13 cellular contexts compared by ENCODE assay signal in genomic region chr22:17945851-17946690, GRCh38.
A peak's percentile ranks its signal among the peaks of the same experiment; 100 is the strongest.
DNase-seq lines count a peak whose midpoint lies in the region; ATAC-seq, FAIRE-seq and TF ChIP-seq lines count a peak whose summit lies in the region.
"Had no signal": no experiment of that assay in that cellular context is flagged by ENCODE, and none has a peak within 500 bp of the region (broad histone marks: within the 10 kb centered on the region; RNA-seq: fewer than 3 reads in every experiment).

No MANE protein-coding gene starts in this region.

- no peaks in the 10 kb centered on the region for H3F3A ChIP-seq in DOHH2 (ENCODE audit: control insufficient read depth, insufficient read depth)

- H3K4me3 ChIP-seq in DOHH2 (ENCODE audit: low read length) (peak overlapping the region; percentile 33), bronchial epithelial cell (ENCODE audit: low read depth, low read length) (no peak overlapping the region)

- H3K36me3 ChIP-seq in DOHH2 (ENCODE audit: control insufficient read depth, low read length) (no peaks in the 10 kb centered on the region), bronchial epithelial cell (ENCODE audit: control insufficient read depth, insufficient read depth, low read length) (peaks cover 2% of the 10 kb centered on the region)

- no peaks in the 10 kb centered on the region for H3K9me3 ChIP-seq in DOHH2 (ENCODE audit: control insufficient read depth, insufficient read depth, low read length)

- peaks cover 100% of the 10 kb centered on the region for H3K79me2 ChIP-seq in DOHH2 (ENCODE audit: control insufficient read depth, low read length)

- H3K27ac ChIP-seq in DOHH2 (ENCODE audit: low read depth, low read length): no peak overlapping the region

- H3K4me1 ChIP-seq in DOHH2 (ENCODE audit: control insufficient read depth, low read length): peaks cover 39% of the 10 kb centered on the region

- ATAC-seq in HG02981 (IDR thresholded peaks at IDR 0.05; ENCODE audit: unreplicated experiment): no peak
- ATAC-seq in GM18517 (IDR thresholded peaks at IDR 0.05; ENCODE audit: unreplicated experiment): no peak
- ATAC-seq: activated CD4-positive, alpha-beta T cell treated with anti-CD3 and anti-CD28 coated beads for 36 hours had no signal

- no peaks in the 10 kb centered on the region for H3K9me2 ChIP-seq in DOHH2 (replicated peaks; ENCODE audit: control insufficient read depth, low read length)

- peak overlapping the region; percentile 58 for H3K4me2 ChIP-seq in DOHH2 (ENCODE audit: low read length)

- FAIRE-seq in bronchial epithelial cell (lab: Jason Lieb, UNC): peak; percentile 47
- FAIRE-seq: H54 had no signal

- H3K27me3 ChIP-seq in DOHH2 (ENCODE audit: control insufficient read depth, low read length) (no peaks in the 10 kb centered on the region), bronchial epithelial cell (ENCODE audit: control insufficient read depth, insufficient read depth, low read length) (no peaks in the 10 kb centered on the region)

- DNase-seq in NAMALWA (ENCODE audit: low spot score): peak; percentile 37
- DNase-seq in bronchial epithelial cell (ENCODE audit: low read depth): no peak
- peak; percentile 36 for DNase-seq in occipital lobe (lab: John Stamatoyannopoulos, UW)
- DNase-seq in activated CD4-positive, alpha-beta T cell treated with anti-CD3 and anti-CD28 coated beads for 1 hour: no peak
- DNase-seq in activated CD4-positive, alpha-beta T cell treated with anti-CD3 and anti-CD28 coated beads, Interleukin-2, amount 50 U/mL, for 1 hour: no peak
- DNase-seq: activated CD4-positive, alpha-beta T cell treated with anti-CD3 and anti-CD28 coated beads for 36 hours; activated naive CD4-positive, alpha-beta T cell treated with Interleukin-2 at 50 U/mL for 16 hours; SHP77 treated with DMSO at 0.1 percent for 48 hours; stimulated activated CD4-positive, alpha-beta T cell treated with anti-CD3 and anti-CD28 coated beads, Interleukin-2, amount 100 ng/mL, for 24 hours had no signal

- peaks cover 48% of the 10 kb centered on the region for H4K20me1 ChIP-seq in DOHH2 (ENCODE audit: control insufficient read depth, insufficient read depth, low read depth, low read length)

- TF ChIP-seq CTCF in DOHH2 (IDR thresholded peaks at IDR 0.05; ENCODE audit: low read depth, low read length, poor library complexity, severe bottlenecking) (peak; percentile 42), bronchial epithelial cell (IDR thresholded peaks at IDR 0.05; ENCODE audit: insufficient read depth, low read length, severe bottlenecking) (peak; percentile 13)

Comparison
In these comparisons a context has a peak if more than half of its experiments do, and no peak if none do; other contexts are left out.
1. DNase-seq: peak in NAMALWA (single experiment) and occipital lobe (single experiment); none in bronchial epithelial cell (single experiment), activated CD4-positive, alpha-beta T cell treated with anti-CD3 and anti-CD28 coated beads for 1 hour (single experiment) and activated CD4-positive, alpha-beta T cell treated with anti-CD3 and anti-CD28 coated beads, Interleukin-2, amount 50 U/mL, for 1 hour (single experiment).